1 cellular context compared by ENCODE assay signal in the genomic region with DNA sequence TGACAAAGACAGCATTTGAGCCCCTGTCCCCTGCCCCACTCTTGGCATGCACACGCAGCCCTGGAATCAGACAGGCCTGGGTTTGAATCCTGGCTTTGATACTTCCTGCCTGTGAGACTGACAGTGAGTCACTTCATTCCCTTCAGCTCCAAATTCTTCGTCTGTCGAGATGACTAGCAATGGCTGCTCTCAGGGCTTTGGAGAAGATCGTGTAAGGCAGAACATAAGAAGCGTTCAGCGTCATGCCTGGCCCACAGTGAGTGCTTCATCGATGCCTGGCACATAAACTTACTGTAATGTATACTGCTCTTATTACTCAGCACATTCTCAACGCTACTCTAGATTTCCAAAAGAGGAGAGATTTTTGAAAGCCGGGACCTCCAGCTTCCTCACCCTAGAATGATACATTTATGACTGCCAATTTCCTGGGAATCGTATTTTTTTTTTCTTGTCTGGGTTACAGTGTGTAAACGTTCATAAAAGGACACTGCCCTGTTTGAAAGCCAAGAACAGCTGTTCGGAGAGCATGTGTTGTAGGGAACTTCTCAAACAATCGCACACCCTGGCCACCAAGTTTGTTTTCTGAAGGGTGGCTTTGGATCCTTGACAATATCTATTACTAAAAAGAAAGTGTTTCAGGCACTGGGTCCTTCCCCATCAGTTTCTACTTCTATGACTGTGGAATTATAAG.
TF ChIP-seq lines count a peak whose summit lies in the region.

No MANE protein-coding gene starts in this region.

TF ChIP-seq in IMR-90, 13 proteins besides CTCF, POLR2A, EP300 and RAD21:
- TF ChIP-seq CEBPB (IDR thresholded peaks at IDR 0.05; ENCODE audit: low read depth, low read length) (no peak), RFX5 (IDR thresholded peaks at IDR 0.05; ENCODE audit: low read depth, low read length) (no peak), FOS (IDR thresholded peaks at IDR 0.05; ENCODE audit: low read depth, low read length) (0 out of 2 replicates have a peak, but pooled peaks have one; percentile 5)
TF ChIP-seq in IMR-90: peak in this region for 1.
